Comparison of ENCODE assay signal across 22 cellular contexts in genomic region chr20:15449061-15449460, GRCh38.
"Had no signal": no experiment of that assay in that cellular context is flagged by ENCODE, and none has a peak within 500 bp of the region (broad histone marks: within the 10 kb centered on the region; RNA-seq: fewer than 3 reads in every experiment).

No MANE protein-coding gene starts in this region.

- DNase-seq: dermis blood vessel endothelial cell; dorsolateral prefrontal cortex; effector CD4-positive, alpha-beta T cell; effector memory CD4-positive, alpha-beta T cell; erythroblast; esophagus squamous epithelium; foreskin fibroblast; foreskin melanocyte; gastrocnemius medialis; glutamatergic neuron; head of caudate nucleus; heart right ventricle; hippocampal formation; kidney glomerular epithelial cell; left cardiac atrium; left lung; left ventricle myocardium superior; lower lobe of right lung; mesenchymal stem cell; mucosa of descending colon; naive B cell had no signal

- H3K36me3 ChIP-seq: esophagus squamous epithelium, gastrocnemius medialis, heart right ventricle, left lung, lower lobe of right lung had no signal

- H3K27me3 ChIP-seq: dorsolateral prefrontal cortex, esophagus squamous epithelium, gastrocnemius medialis, heart right ventricle, left lung had no signal

- H3K4me3 ChIP-seq: coronary artery, dorsolateral prefrontal cortex, esophagus squamous epithelium, gastrocnemius medialis, heart right ventricle, left lung, lower lobe of right lung, mucosa of descending colon had no signal
